In genomic region chr7:5527387-5528070, GRCh38 we compare ENCODE assay signal across 8 cellular contexts. TPM values are rescaled to one million over a fixed set of nuclear protein-coding genes. Genes with fewer than 3 reads are reported as not detected.
DNase-seq lines count a peak whose midpoint lies in the region; ATAC-seq and TF ChIP-seq lines count a peak whose summit lies in the region.
"Not testable (repeated sequence)": the region's sequence is repeated elsewhere in the genome, so short reads cannot be mapped to it uniquely, and the experiment has no call there.

No MANE protein-coding gene starts in this region.

- H3K36me3 ChIP-seq in GM06990 (ENCODE audit: control insufficient read depth, insufficient read depth, low read length) (peaks cover 32% of the 10 kb centered on the region), MM.1S (replicated peaks; ENCODE audit: insufficient read depth, low read length) (peaks cover 18% of the 10 kb centered on the region), lung (ENCODE audit: control insufficient read depth in 2 of 2, insufficient read depth in 2 of 2, low read length in 2 of 2) (peaks cover 17 to 32% of the 10 kb centered on the region in 2 donors), rectal smooth muscle tissue (ENCODE audit: control insufficient read depth, insufficient read depth, low read length) (peaks cover 39% of the 10 kb centered on the region), upper lobe of right lung (peaks cover 41% of the 10 kb centered on the region)

- not testable (repeated sequence) for H2AFZ ChIP-seq in MM.1S (ENCODE audit: low read length)

- DNase-seq in GM06990 (ENCODE audit: extremely low read depth, insufficient read length): peak; percentile 50
- not testable (repeated sequence) for DNase-seq in MM.1S; activated CD4-positive, alpha-beta memory T cell treated with anti-CD3 and anti-CD28 coated beads, Interleukin-2, amount 10 ng/mL, durations not matched to agents 7 days and 5 days; MCF 10A (ENCODE audit: unreplicated experiment); fibroblast of villous mesenchyme (ENCODE audit: low read depth); lung (ENCODE audit: low spot score); upper lobe of right lung

- H3K27ac ChIP-seq in MM.1S (ENCODE audit: low read length): not testable (repeated sequence)
- H3K27ac ChIP-seq in lung (ENCODE audit: low read depth in 1 of 2, low read length in 1 of 2): peak overlapping the region; percentile 95 to 99
- H3K27ac ChIP-seq in rectal smooth muscle tissue (ENCODE audit: low read depth, low read length): peak overlapping the region; percentile 99
- peak overlapping the region; percentile 100 for H3K27ac ChIP-seq in upper lobe of right lung

- H3K79me2 ChIP-seq in MM.1S (ENCODE audit: low read length): peaks cover 33% of the 10 kb centered on the region

- POLR2A ChIA-PET in activated CD4-positive, alpha-beta memory T cell treated with anti-CD3 and anti-CD28 coated beads, Interleukin-2, amount 10 ng/mL, durations not matched to agents 7 days and 5 days (lab: Charles Lee): interaction anchor here (1.0 to 1.3 kb wide), 3 partner anchors 17 to 166 kb away, joined by 3 read pairs; no protein-coding TSS in a partner anchor
- POLR2A ChIA-PET in MCF 10A (lab: Yijun Ruan, JAX): interaction anchor here (0.8 to 1.4 kb wide), 3 partner anchors 105 to 161 kb away, joined by 4 to 5 read pairs (median 4); no protein-coding TSS in a partner anchor

- H3K4me3 Mint-ChIP-seq in activated CD4-positive, alpha-beta memory T cell treated with anti-CD3 and anti-CD28 coated beads, Interleukin-2, amount 10 ng/mL, durations not matched to agents 7 days and 5 days: peak overlapping the region; percentile 99
- peak overlapping the region; percentile 81 for H3K4me3 Mint-ChIP-seq in MCF 10A (ENCODE audit: unreplicated experiment)

- peaks cover 34% of the 10 kb centered on the region for H3K4me1 Mint-ChIP-seq in activated CD4-positive, alpha-beta memory T cell treated with anti-CD3 and anti-CD28 coated beads, Interleukin-2, amount 10 ng/mL, durations not matched to agents 7 days and 5 days
- H3K4me1 Mint-ChIP-seq in MCF 10A (ENCODE audit: insufficient read depth, unreplicated experiment): peaks cover 39% of the 10 kb centered on the region

- intact Hi-C loops in MCF 10A (cut with micrococcal nuclease); upper lobe of right lung (cut with DNase I): not testable (repeated sequence)

- peaks cover 58% of the 10 kb centered on the region for H3F3A ChIP-seq in MM.1S (ENCODE audit: insufficient read depth, low read length)

- H3K27me3 ChIP-seq in GM06990 (replicated peaks; ENCODE audit: control insufficient read depth, insufficient read depth, low read length); MM.1S (replicated peaks; ENCODE audit: insufficient read depth, low read length); lung (ENCODE audit: control insufficient read depth, insufficient read depth); rectal smooth muscle tissue (ENCODE audit: control insufficient read depth, insufficient read depth, low read length); upper lobe of right lung: not testable (repeated sequence)

- not testable (repeated sequence) for H3K9me3 ChIP-seq in MM.1S (replicated peaks; ENCODE audit: insufficient read depth, low read length); lung (ENCODE audit: control insufficient read depth in 2 of 2, insufficient read depth in 1 of 2, low read length in 1 of 2); upper lobe of right lung

- TF ChIP-seq CTCF in GM06990 (IDR thresholded peaks at IDR 0.05; ENCODE audit: insufficient read depth, low read length, poor library complexity, severe bottlenecking); MM.1S (IDR thresholded peaks at IDR 0.05; ENCODE audit: low read length); MCF 10A (IDR thresholded peaks at IDR 0.05; ENCODE audit: unreplicated experiment); fibroblast of villous mesenchyme (IDR thresholded peaks at IDR 0.05; ENCODE audit: insufficient read depth, low read depth, low read length); lung (IDR thresholded peaks at IDR 0.05; ENCODE audit: control extremely low read depth, extremely low read depth); upper lobe of right lung (IDR thresholded peaks at IDR 0.05): not testable (repeated sequence)

- peak overlapping the region; percentile 62; the same call in 1 of the 2 replicates for H3K4me2 ChIP-seq in MM.1S (ENCODE audit: low read depth, low read length)

- peaks cover 56% of the 10 kb centered on the region for H3K36me3 Mint-ChIP-seq in activated CD4-positive, alpha-beta memory T cell treated with anti-CD3 and anti-CD28 coated beads, Interleukin-2, amount 10 ng/mL, durations not matched to agents 7 days and 5 days (ENCODE audit: low read depth)
- H3K36me3 Mint-ChIP-seq in MCF 10A (ENCODE audit: insufficient read depth, unreplicated experiment): peaks cover 84% of the 10 kb centered on the region

- H3K9ac ChIP-seq in MM.1S (ENCODE audit: low read length): not testable (repeated sequence)
- H3K9ac ChIP-seq in rectal smooth muscle tissue (ENCODE audit: low read length): peak overlapping the region; percentile 93

- peaks cover 15% of the 10 kb centered on the region for H3K4me1 ChIP-seq in MM.1S (ENCODE audit: low read length)
- H3K4me1 ChIP-seq in lung (ENCODE audit: control insufficient read depth in 2 of 2, insufficient read depth in 2 of 2, low read length in 2 of 2): peaks cover 0 to 16% of the 10 kb centered on the region in 2 donors
- H3K4me1 ChIP-seq in rectal smooth muscle tissue (ENCODE audit: control insufficient read depth, insufficient read depth, low read length): not testable (repeated sequence)
- H3K4me1 ChIP-seq in upper lobe of right lung: peaks cover 17% of the 10 kb centered on the region

- not testable (repeated sequence) for H3K9me2 ChIP-seq in MM.1S (replicated peaks; ENCODE audit: insufficient read depth, low read length)

- H3K27me3 Mint-ChIP-seq in activated CD4-positive, alpha-beta memory T cell treated with anti-CD3 and anti-CD28 coated beads, Interleukin-2, amount 10 ng/mL, durations not matched to agents 7 days and 5 days; MCF 10A (ENCODE audit: insufficient read depth, unreplicated experiment): not testable (repeated sequence)

- peaks cover 33% of the 10 kb centered on the region for H4K20me1 ChIP-seq in MM.1S (ENCODE audit: insufficient read depth, low read length)

- not testable (repeated sequence) for ATAC-seq in lung (ENCODE audit: insufficient read depth, low FRiP score); upper lobe of right lung

- H3K4me3 ChIP-seq in GM06990 (replicated peaks; ENCODE audit: low read depth, low read length) (peak overlapping the region; percentile 98), fibroblast of villous mesenchyme (ENCODE audit: low read depth, low read length) (peak overlapping the region; percentile 81), lung (peak overlapping the region; percentile 96), rectal smooth muscle tissue (ENCODE audit: low read length) (peak overlapping the region; percentile 94), upper lobe of right lung (peak overlapping the region; percentile 99)
- not testable (repeated sequence) for H3K4me3 ChIP-seq in MM.1S (ENCODE audit: low read length)

- H3K9me3 Mint-ChIP-seq in activated CD4-positive, alpha-beta memory T cell treated with anti-CD3 and anti-CD28 coated beads, Interleukin-2, amount 10 ng/mL, durations not matched to agents 7 days and 5 days; MCF 10A (ENCODE audit: unreplicated experiment): not testable (repeated sequence)

- WGBS in lung, 2 donors: 34 to 46% methylated on average over 19 of the region's 19 CpGs

- peak overlapping the region; percentile 96 for H3K27ac Mint-ChIP-seq in activated CD4-positive, alpha-beta memory T cell treated with anti-CD3 and anti-CD28 coated beads, Interleukin-2, amount 10 ng/mL, durations not matched to agents 7 days and 5 days
- H3K27ac Mint-ChIP-seq in MCF 10A (ENCODE audit: low read depth, unreplicated experiment): peak overlapping the region; percentile 91

- CTCF ChIA-PET in activated CD4-positive, alpha-beta memory T cell treated with anti-CD3 and anti-CD28 coated beads, Interleukin-2, amount 10 ng/mL, durations not matched to agents 7 days and 5 days (lab: Charles Lee): interaction anchor here (1.4 kb wide), 1 partner anchor 33 kb away, joined by 3 read pairs; no protein-coding TSS in a partner anchor
- CTCF ChIA-PET in MCF 10A (lab: Yijun Ruan, JAX): interaction anchor here (0.5 to 2.1 kb wide), 11 partner anchors 10 to 252 kb away, joined by 3 to 9 read pairs (median 4); no protein-coding TSS in a partner anchor

- TSS peak; percentile 67 for BruUV-seq in MCF 10A (replicated peaks; lab: Mats Ljungman, UMichigan)

RNA-seq across cellular contexts. Expression of gene ACTB, which starts 2.9 kb away (rescaled TPM):
- total RNA-seq in activated CD4-positive, alpha-beta memory T cell treated with anti-CD3 and anti-CD28 coated beads, Interleukin-2, amount 10 ng/mL, durations not matched to agents 7 days and 5 days: over 10,000 TPM; 11,429 to 11,435 TPM
- total RNA-seq in MCF 10A (2022): 1,855 and 2,659 TPM in 2 replicates
- 9,607 and 9,891 TPM in 2 replicates for total RNA-seq in fibroblast of villous mesenchyme
- total RNA-seq in lung: 1,000 to 10,000 TPM; 2,572 to 6,510 TPM
- over 10,000 TPM in 1 of 2 donors, 1,000 to 10,000 TPM in 1; 8,913 to 10,569 TPM for polyA plus RNA-seq in lung
- 3,962 TPM for total RNA-seq in upper lobe of right lung

RNA-seq across cellular contexts. Expression of gene FBXL18, which starts 13.9 kb away (rescaled TPM):
- 10 to 100 TPM in 1 of 2 experiments, 1 to 10 TPM in 1; 9.4 to 10.1 TPM for total RNA-seq in activated CD4-positive, alpha-beta memory T cell treated with anti-CD3 and anti-CD28 coated beads, Interleukin-2, amount 10 ng/mL, durations not matched to agents 7 days and 5 days
- total RNA-seq in MCF 10A (2022) (15.7 and 19.5 TPM in 2 replicates), fibroblast of villous mesenchyme (10.8 and 13.2 TPM in 2 replicates), lung (10 to 100 TPM in 1 of 2 donors, 1 to 10 TPM in 1; 3.3 to 13.4 TPM), upper lobe of right lung (8.1 TPM)
- 1 to 10 TPM; 2.3 to 3.5 TPM for polyA plus RNA-seq in lung
